ENCODE assay signal across 8 cellular contexts in the genomic region with DNA sequence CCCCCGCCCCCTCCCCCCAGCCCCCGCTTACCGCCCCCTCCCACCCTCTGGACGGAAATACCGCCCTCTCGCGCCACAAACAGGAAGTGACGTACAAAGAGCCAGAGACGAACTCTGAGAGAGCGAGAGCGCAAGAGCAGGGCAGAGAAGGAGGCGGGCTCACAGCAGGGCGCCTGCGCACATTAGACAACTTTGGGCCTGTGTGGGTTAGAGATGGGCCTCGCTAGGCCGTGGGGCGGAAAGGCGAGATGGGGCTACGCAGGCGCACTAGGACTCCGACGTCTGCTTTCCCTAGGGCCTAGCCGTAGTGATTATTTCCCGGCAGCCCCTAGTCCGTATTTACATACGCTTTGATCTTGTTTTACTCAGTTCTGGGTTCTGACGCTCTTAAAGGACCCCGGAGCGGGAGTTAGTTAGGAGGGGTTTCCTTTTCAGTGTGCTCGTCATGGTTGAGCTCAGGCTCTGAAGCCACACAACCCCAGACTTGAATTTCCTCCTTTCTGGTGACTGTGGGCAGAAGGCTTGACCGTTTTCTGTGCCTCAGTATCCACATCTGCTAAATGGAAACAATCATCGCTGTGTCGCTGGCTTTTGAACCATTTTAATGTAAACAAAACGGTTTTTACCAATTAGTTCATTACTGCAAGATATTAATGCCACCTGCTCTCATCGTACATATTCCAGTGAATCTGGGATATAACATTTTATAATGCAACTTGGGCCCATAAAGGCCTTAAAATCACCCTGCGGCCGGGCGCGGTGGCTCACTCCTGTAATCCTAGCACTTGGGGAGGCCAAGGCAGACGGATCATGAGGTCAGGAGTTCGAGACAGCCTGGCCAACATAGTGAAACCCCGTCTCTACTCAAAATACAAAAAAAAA. TPM values are rescaled to one million over a fixed set of nuclear protein-coding genes. Genes with fewer than 3 reads are reported as not detected.
DNase-seq lines count a peak whose midpoint lies in the region; ATAC-seq, FAIRE-seq and TF ChIP-seq lines count a peak whose summit lies in the region.

No MANE protein-coding gene starts in this region.

- no peaks in the 10 kb centered on the region for H3K27me3 Mint-ChIP-seq in activated T-helper 17 cell treated with anti-CD3 and anti-CD28 coated beads, Interleukin-2, amount 50 U/mL, for 72 hours
- H3K27me3 Mint-ChIP-seq in naive B cell = no peaks in the 10 kb centered on the region

- H3K9ac ChIP-seq in GM23248 (peak overlapping the region; percentile 89), Karpas-422 (ENCODE audit: low read length) (peak overlapping the region; percentile 98), fibroblast of lung (ENCODE audit: insufficient read depth, low read length) (peak overlapping the region; percentile 93)

- ATAC-seq in activated T-helper 17 cell treated with anti-CD3 and anti-CD28 coated beads, Interleukin-2, amount 50 U/mL, for 72 hours (replicated peaks) = peak; percentile 94
- ATAC-seq in naive B cell (ENCODE audit: low read depth in 2 of 2) = peak; percentile 56 to 63
- ATAC-seq in stimulated activated effector memory CD8-positive, alpha-beta T cell treated with anti-CD3 and anti-CD28 coated beads, Interleukin-12 subunit alpha, Interleukin-12 subunit beta, amount 100 ng/mL, for 72 hours = peak; percentile 90

- H2AFZ ChIP-seq in GM23248 = peak overlapping the region; percentile 99
- H2AFZ ChIP-seq in Karpas-422 (ENCODE audit: low read length) = no peak overlapping the region
- H2AFZ ChIP-seq in fibroblast of lung (ENCODE audit: low read length) = peak overlapping the region; percentile 40

- peaks cover 6% of the 10 kb centered on the region for H3K36me3 Mint-ChIP-seq in activated T-helper 17 cell treated with anti-CD3 and anti-CD28 coated beads, Interleukin-2, amount 50 U/mL, for 72 hours (ENCODE audit: low read depth)
- H3K36me3 Mint-ChIP-seq in naive B cell = no peaks in the 10 kb centered on the region
- H3K36me3 Mint-ChIP-seq in stimulated activated effector memory CD8-positive, alpha-beta T cell treated with anti-CD3 and anti-CD28 coated beads, Interleukin-12 subunit alpha, Interleukin-12 subunit beta, amount 100 ng/mL, for 72 hours = peaks cover 19% of the 10 kb centered on the region

- DNase-seq in Daoy (ENCODE audit: low read depth) (peak; percentile 100), GM23248 (peak; percentile 100), Karpas-422 (peak; percentile 100), RCC 7860 (ENCODE audit: low spot score) (peak; percentile 98), fibroblast of lung (ENCODE audit: low read depth in 2 of 2) (peak; percentile 99 to 100), naive B cell (peak; percentile 98)
- peak; percentile 84 to 98 for DNase-seq in stimulated activated effector memory CD8-positive, alpha-beta T cell treated with anti-CD3 and anti-CD28 coated beads, Interleukin-12 subunit alpha, Interleukin-12 subunit beta, amount 100 ng/mL, for 72 hours (ENCODE audit: low spot score in 2 of 2)

- peaks cover 17% of the 10 kb centered on the region for H3K4me1 Mint-ChIP-seq in activated T-helper 17 cell treated with anti-CD3 and anti-CD28 coated beads, Interleukin-2, amount 50 U/mL, for 72 hours
- peaks cover 31 to 56% (median 56%) of the 10 kb centered on the region in 3 donors for H3K4me1 Mint-ChIP-seq in naive B cell
- H3K4me1 Mint-ChIP-seq in stimulated activated effector memory CD8-positive, alpha-beta T cell treated with anti-CD3 and anti-CD28 coated beads, Interleukin-12 subunit alpha, Interleukin-12 subunit beta, amount 100 ng/mL, for 72 hours = peaks cover 45% of the 10 kb centered on the region

- H3K4me3 Mint-ChIP-seq in activated T-helper 17 cell treated with anti-CD3 and anti-CD28 coated beads, Interleukin-2, amount 50 U/mL, for 72 hours = peak overlapping the region; percentile 87
- peak overlapping the region; percentile 78 to 98 (median 92) for H3K4me3 Mint-ChIP-seq in naive B cell
- H3K4me3 Mint-ChIP-seq in stimulated activated effector memory CD8-positive, alpha-beta T cell treated with anti-CD3 and anti-CD28 coated beads, Interleukin-12 subunit alpha, Interleukin-12 subunit beta, amount 100 ng/mL, for 72 hours = peak overlapping the region; percentile 82

- H3K4me1 ChIP-seq in GM23248 (ENCODE audit: insufficient read depth) (peaks cover 32% of the 10 kb centered on the region), Karpas-422 (ENCODE audit: low read length) (peaks cover 51% of the 10 kb centered on the region), fibroblast of lung (ENCODE audit: control insufficient read depth, extremely low read depth, insufficient read depth, low read length) (peaks cover 15% of the 10 kb centered on the region)

- H3K4me3 ChIP-seq in GM23248 (peak overlapping the region; percentile 81), Karpas-422 (ENCODE audit: low read length) (peak overlapping the region; percentile 81), fibroblast of lung (replicated peaks in 1 of 4; ENCODE audit: control extremely low read depth in 1 of 4, insufficient read depth in 1 of 4, low read depth in 3 of 4, low read length in 4 of 4) (peak overlapping the region; percentile 4 to 73 (median 30))

- WGBS in GM23248 (ENCODE audit: low coverage in 1 of 2, low lambda C conversion rate in 2 of 2, missing lambda C conversion rate in 2 of 2), 2 experiments = 6 to 8% methylated on average over 38 to 42 of the region's 42 CpGs

- H3K27ac ChIP-seq in GM23248 (peak overlapping the region; percentile 95), Karpas-422 (ENCODE audit: low read length) (peak overlapping the region; percentile 84), fibroblast of lung (ENCODE audit: insufficient read depth, low read length) (peak overlapping the region; percentile 86)

- H3K36me3 ChIP-seq in GM23248 (ENCODE audit: low read depth) = no peaks in the 10 kb centered on the region
- H3K36me3 ChIP-seq in Karpas-422 (ENCODE audit: insufficient read depth, low read length) = peaks cover 6% of the 10 kb centered on the region; the same call in 1 of the 2 replicates
- peaks cover 5% of the 10 kb centered on the region for H3K36me3 ChIP-seq in fibroblast of lung (ENCODE audit: control insufficient read depth, insufficient read depth, low read length)

- no peaks in the 10 kb centered on the region for H3K9me3 ChIP-seq in GM23248 (ENCODE audit: low read depth)
- H3K9me3 ChIP-seq in Karpas-422 (ENCODE audit: low read length) = no peaks in the 10 kb centered on the region
- H3K9me3 ChIP-seq in fibroblast of lung (ENCODE audit: control insufficient read depth, insufficient read depth, low read depth, low read length) = no peaks in the 10 kb centered on the region

- H3K79me2 ChIP-seq in GM23248 (ENCODE audit: insufficient read depth) = peaks cover 44% of the 10 kb centered on the region
- peaks cover 45% of the 10 kb centered on the region for H3K79me2 ChIP-seq in Karpas-422 (ENCODE audit: low read length)
- peaks cover 43% of the 10 kb centered on the region for H3K79me2 ChIP-seq in fibroblast of lung (ENCODE audit: control insufficient read depth, insufficient read depth, low read length)

- peaks cover 10% of the 10 kb centered on the region; the same call in 1 of the 2 replicates for H3F3A ChIP-seq in GM23248 (ENCODE audit: insufficient read depth)

- H3K9me2 ChIP-seq in GM23248 (ENCODE audit: insufficient read depth) (no peaks in the 10 kb centered on the region), Karpas-422 (replicated peaks; ENCODE audit: insufficient read depth, low read length) (no peaks in the 10 kb centered on the region)

- H3K4me2 ChIP-seq in GM23248 (ENCODE audit: unreplicated experiment) = peak overlapping the region; percentile 80
- H3K4me2 ChIP-seq in Karpas-422 (ENCODE audit: low read depth, low read length, poor library complexity, severe bottlenecking) = peak overlapping the region; percentile 83
- H3K4me2 ChIP-seq in fibroblast of lung (ENCODE audit: extremely low read depth, insufficient read depth, low read length) = peak overlapping the region; percentile 86

- no peaks in the 10 kb centered on the region for H3K9me3 Mint-ChIP-seq in activated T-helper 17 cell treated with anti-CD3 and anti-CD28 coated beads, Interleukin-2, amount 50 U/mL, for 72 hours
- H3K9me3 Mint-ChIP-seq in naive B cell = no peaks in the 10 kb centered on the region
- no peaks in the 10 kb centered on the region for H3K9me3 Mint-ChIP-seq in stimulated activated effector memory CD8-positive, alpha-beta T cell treated with anti-CD3 and anti-CD28 coated beads, Interleukin-12 subunit alpha, Interleukin-12 subunit beta, amount 100 ng/mL, for 72 hours

- H3K27me3 ChIP-seq in GM23248 (replicated peaks; ENCODE audit: insufficient read depth) (no peaks in the 10 kb centered on the region), Karpas-422 (ENCODE audit: low read length) (no peaks in the 10 kb centered on the region), fibroblast of lung (ENCODE audit: control insufficient read depth, insufficient read depth, low read length) (no peaks in the 10 kb centered on the region)

- TF ChIP-seq CTCF in fibroblast of lung (conservative IDR thresholded peaks at IDR 0.05 in 1 of 2, IDR thresholded peaks at IDR 0.05 in 1 of 2; ENCODE audit: low read depth in 1 of 2, low read length in 2 of 2) = no peak

- in situ Hi-C loops in GM23248 (cut with MboI) = no loop called here

- FAIRE-seq in RCC 7860 (lab: Jason Lieb, UNC) = peak; percentile 69

- H3K27ac Mint-ChIP-seq in activated T-helper 17 cell treated with anti-CD3 and anti-CD28 coated beads, Interleukin-2, amount 50 U/mL, for 72 hours = peak overlapping the region; percentile 98
- H3K27ac Mint-ChIP-seq in naive B cell = peak overlapping the region; percentile 98 to 100 (median 99)
- H3K27ac Mint-ChIP-seq in stimulated activated effector memory CD8-positive, alpha-beta T cell treated with anti-CD3 and anti-CD28 coated beads, Interleukin-12 subunit alpha, Interleukin-12 subunit beta, amount 100 ng/mL, for 72 hours = peak overlapping the region; percentile 98

- H4K20me1 ChIP-seq in GM23248 (ENCODE audit: insufficient read depth) (no peaks in the 10 kb centered on the region), Karpas-422 (ENCODE audit: insufficient read depth, low read depth, low read length) (peaks cover 9% of the 10 kb centered on the region; the same call in 1 of the 2 replicates), fibroblast of lung (ENCODE audit: control insufficient read depth, extremely low read depth, insufficient read depth, low read length) (no peaks in the 10 kb centered on the region)

RNA-seq across cellular contexts. Expression of a gene that starts 0.4 kb away (rescaled TPM):
- 83.6 and 84.5 TPM in 2 replicates for total RNA-seq in Daoy (2014; rRNA removed; shearing (Covaris generic))
- total RNA-seq in GM23248 (2014; rRNA removed; shearing (Covaris generic)) = 123 and 145 TPM in 2 replicates
- polyA plus RNA-seq in GM23248 (2016; fragmentation: Nextera tagmentation; extraction: Ambion mirVana) = 41.5 and 42.5 TPM in 2 replicates
- 85.9 and 128 TPM in 2 replicates for total RNA-seq in Karpas-422 (2014; rRNA removed; shearing (Covaris generic); ENCODE audit: low replicate concordance)
- total RNA-seq in activated T-helper 17 cell treated with anti-CD3 and anti-CD28 coated beads, Interleukin-2, amount 50 U/mL, for 72 hours = 100 to 1,000 TPM; 123 to 163 TPM
- total RNA-seq in fibroblast of lung = 58.3 and 76.0 TPM in 2 replicates
- 81.5 and 104 TPM in 2 replicates for polyA plus RNA-seq in fibroblast of lung
- 99.0 and 115 TPM in 2 replicates for polyA plus RNA-seq in fibroblast of lung (2012)
- polyA minus RNA-seq in fibroblast of lung (ENCODE audit: low replicate concordance) = 333 and 352 TPM in 2 replicates
- 10 to 100 TPM; 24.2 to 34.3 (median 30.8) TPM for polyA plus RNA-seq in naive B cell (ENCODE audit: low read depth in 6 of 6)

RNA-seq across cellular contexts. Expression of a gene that starts 59.1 kb away (rescaled TPM):
- 0.39 TPM in 1 of 2 replicates, not detected in the other for total RNA-seq in Daoy (2014; rRNA removed; shearing (Covaris generic))
- total RNA-seq in GM23248 (2014; rRNA removed; shearing (Covaris generic)) = not detected in 2 replicates
- polyA plus RNA-seq in GM23248 (2016; fragmentation: Nextera tagmentation; extraction: Ambion mirVana) (0.19 and 0.23 TPM in 2 replicates), fibroblast of lung (0.07 and 0.16 TPM in 2 replicates), naive B cell (ENCODE audit: low read depth in 6 of 6) (not detected)
- not detected in 2 replicates for total RNA-seq in Karpas-422 (2014; rRNA removed; shearing (Covaris generic); ENCODE audit: low replicate concordance)
- under 1 TPM; 0.28 to 0.48 TPM for total RNA-seq in activated T-helper 17 cell treated with anti-CD3 and anti-CD28 coated beads, Interleukin-2, amount 50 U/mL, for 72 hours
- 0.26 and 0.50 TPM in 2 replicates for total RNA-seq in fibroblast of lung
- 0.20 and 0.48 TPM in 2 replicates for polyA plus RNA-seq in fibroblast of lung (2012)
- polyA minus RNA-seq in fibroblast of lung (ENCODE audit: low replicate concordance) = 0.67 TPM in 1 of 2 replicates, not detected in the other

Comparison
In these comparisons a context has a peak if more than half of its experiments do, and no peak if none do; other contexts are left out.
1. Peak in every context shown above with its lines: DNase-seq, ATAC-seq, H3K4me3 ChIP-seq and H3K27ac ChIP-seq.
2. H3K4me3 ChIP-seq: peak in every context shown above with its lines; median percentile 81 in GM23248; 81 in Karpas-422; 30 in fibroblast of lung.